Comparison of ENCODE assay signal across 1 cellular context in the genomic region with DNA sequence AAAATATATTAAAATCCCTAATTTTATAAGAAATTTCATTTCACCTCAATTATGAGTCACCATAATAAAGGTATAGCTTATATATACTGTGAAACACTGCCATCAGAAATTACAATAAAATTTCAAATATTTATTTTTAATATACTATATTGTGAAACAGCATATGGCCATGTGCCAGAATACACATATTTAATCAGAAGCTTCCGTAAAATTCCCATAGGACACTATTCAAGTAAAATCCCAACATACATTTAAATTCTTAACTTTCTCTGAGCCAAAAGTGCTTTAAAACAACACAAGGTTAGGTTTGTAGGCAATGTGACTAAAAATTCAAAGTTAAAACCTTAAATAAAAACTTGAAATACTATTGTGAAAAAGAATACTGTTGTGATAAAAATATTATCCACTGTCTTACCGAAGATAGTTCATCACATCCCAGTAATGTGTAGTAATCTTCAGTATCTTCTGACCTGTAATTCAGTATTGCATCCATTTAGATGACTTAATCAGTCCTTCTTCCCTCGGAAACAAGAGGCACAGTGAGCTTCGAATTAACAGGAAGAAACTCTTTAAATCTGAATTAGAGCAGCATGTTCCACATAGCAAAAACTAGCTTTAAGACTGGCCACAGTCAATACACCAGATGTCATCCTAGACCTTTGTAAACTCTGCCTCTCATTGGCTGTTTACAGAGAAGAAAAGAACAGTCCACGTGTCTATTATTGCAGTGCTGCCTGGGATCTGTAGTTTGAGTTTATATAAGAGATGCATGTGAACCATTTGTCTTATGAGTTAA.
TF ChIP-seq lines count a peak whose summit lies in the region.

Gene DNAJC12 (minus strand): TSS at position 670 of the 796 bp plus-strand sequence. CDS start 177 bp downstream, at position 493.

TF ChIP-seq in HepG2, 621 proteins besides CTCF, POLR2A, EP300 and RAD21 (continued from another document and continues in another):
- TF ChIP-seq TFDP2 (CRISPR knock-in tag; IDR thresholded peaks at IDR 0.05), result 0 out of 2 replicates have a peak, but pooled peaks have one; percentile 35
- TF ChIP-seq, protein P1, sequence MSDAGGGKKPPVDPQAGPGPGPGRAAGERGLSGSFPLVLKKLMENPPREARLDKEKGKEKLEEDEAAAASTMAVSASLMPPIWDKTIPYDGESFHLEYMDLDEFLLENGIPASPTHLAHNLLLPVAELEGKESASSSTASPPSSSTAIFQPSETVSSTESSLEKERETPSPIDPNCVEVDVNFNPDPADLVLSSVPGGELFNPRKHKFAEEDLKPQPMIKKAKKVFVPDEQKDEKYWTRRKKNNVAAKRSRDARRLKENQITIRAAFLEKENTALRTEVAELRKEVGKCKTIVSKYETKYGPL (CRISPR knock-in tag; IDR thresholded peaks at IDR 0.05), result no peak
- TF ChIP-seq PAF1 (CRISPR knock-in tag; IDR thresholded peaks at IDR 0.05), result no peak
- no peak for TF ChIP-seq ERF (CRISPR knock-in tag; IDR thresholded peaks at IDR 0.05)
- TF ChIP-seq THYN1 (CRISPR knock-in tag; IDR thresholded peaks at IDR 0.05; ENCODE audit: borderline replicate concordance, low read depth), result no peak
- TF ChIP-seq NR1H2 (CRISPR knock-in tag; IDR thresholded peaks at IDR 0.05; ENCODE audit: borderline replicate concordance, low read depth), result no peak
- TF ChIP-seq ZNF605 (CRISPR knock-in tag; IDR thresholded peaks at IDR 0.05), result no peak
- 0 out of 2 replicates have a peak, but pooled peaks have one; percentile 19 for TF ChIP-seq ZNF580 (CRISPR knock-in tag; IDR thresholded peaks at IDR 0.05; ENCODE audit: borderline replicate concordance, low read depth)
- TF ChIP-seq RCOR2 (CRISPR knock-in tag; IDR thresholded peaks at IDR 0.05), result peak; percentile 45; the same call in 1 of the 2 replicates
- no peak for TF ChIP-seq PRMT3 (CRISPR knock-in tag; IDR thresholded peaks at IDR 0.05; ENCODE audit: borderline replicate concordance, low read depth)
- no peak for TF ChIP-seq ZNF737 (CRISPR knock-in tag; IDR thresholded peaks at IDR 0.05; ENCODE audit: borderline replicate concordance)
- TF ChIP-seq FOXO1 (CRISPR knock-in tag; IDR thresholded peaks at IDR 0.05), result no peak
- TF ChIP-seq JUN (CRISPR knock-in tag; IDR thresholded peaks at IDR 0.05), result no peak
- peak; percentile 60; the same call in 1 of the 2 replicates for TF ChIP-seq ZSCAN9 (CRISPR knock-in tag; IDR thresholded peaks at IDR 0.05; ENCODE audit: borderline replicate concordance)
- TF ChIP-seq ZNF232 (CRISPR knock-in tag; IDR thresholded peaks at IDR 0.05; ENCODE audit: borderline replicate concordance), result no peak
- TF ChIP-seq, protein P2, sequence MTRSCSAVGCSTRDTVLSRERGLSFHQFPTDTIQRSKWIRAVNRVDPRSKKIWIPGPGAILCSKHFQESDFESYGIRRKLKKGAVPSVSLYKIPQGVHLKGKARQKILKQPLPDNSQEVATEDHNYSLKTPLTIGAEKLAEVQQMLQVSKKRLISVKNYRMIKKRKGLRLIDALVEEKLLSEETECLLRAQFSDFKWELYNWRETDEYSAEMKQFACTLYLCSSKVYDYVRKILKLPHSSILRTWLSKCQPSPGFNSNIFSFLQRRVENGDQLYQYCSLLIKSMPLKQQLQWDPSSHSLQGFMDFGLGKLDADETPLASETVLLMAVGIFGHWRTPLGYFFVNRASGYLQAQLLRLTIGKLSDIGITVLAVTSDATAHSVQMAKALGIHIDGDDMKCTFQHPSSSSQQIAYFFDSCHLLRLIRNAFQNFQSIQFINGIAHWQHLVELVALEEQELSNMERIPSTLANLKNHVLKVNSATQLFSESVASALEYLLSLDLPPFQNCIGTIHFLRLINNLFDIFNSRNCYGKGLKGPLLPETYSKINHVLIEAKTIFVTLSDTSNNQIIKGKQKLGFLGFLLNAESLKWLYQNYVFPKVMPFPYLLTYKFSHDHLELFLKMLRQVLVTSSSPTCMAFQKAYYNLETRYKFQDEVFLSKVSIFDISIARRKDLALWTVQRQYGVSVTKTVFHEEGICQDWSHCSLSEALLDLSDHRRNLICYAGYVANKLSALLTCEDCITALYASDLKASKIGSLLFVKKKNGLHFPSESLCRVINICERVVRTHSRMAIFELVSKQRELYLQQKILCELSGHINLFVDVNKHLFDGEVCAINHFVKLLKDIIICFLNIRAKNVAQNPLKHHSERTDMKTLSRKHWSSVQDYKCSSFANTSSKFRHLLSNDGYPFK (CRISPR knock-in tag; IDR thresholded peaks at IDR 0.05; ENCODE audit: borderline replicate concordance), result no peak
- TF ChIP-seq ZNF709 (CRISPR knock-in tag; IDR thresholded peaks at IDR 0.05), result no peak
- TF ChIP-seq KLF13 (CRISPR knock-in tag; IDR thresholded peaks at IDR 0.05), result no peak
- TF ChIP-seq ZNF263 (CRISPR knock-in tag; IDR thresholded peaks at IDR 0.05), result no peak
- TF ChIP-seq FOXA3 (CRISPR knock-in tag; IDR thresholded peaks at IDR 0.05), result peak; percentile 89
- TF ChIP-seq, protein P3, sequence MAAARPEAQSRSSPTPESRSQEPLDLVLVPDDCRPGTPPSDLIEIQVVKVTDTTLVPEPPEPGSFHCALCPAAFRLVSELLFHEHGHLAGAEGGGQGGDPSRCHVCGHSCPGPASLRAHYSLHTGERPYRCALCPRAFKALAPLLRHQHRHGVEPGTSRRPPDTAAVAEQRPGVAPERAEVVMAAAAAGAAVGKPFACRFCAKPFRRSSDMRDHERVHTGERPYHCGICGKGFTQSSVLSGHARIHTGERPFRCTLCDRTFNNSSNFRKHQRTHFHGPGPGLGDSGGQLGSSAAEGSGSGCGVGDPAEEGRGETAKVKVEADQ (CRISPR knock-in tag; IDR thresholded peaks at IDR 0.05; ENCODE audit: borderline replicate concordance), result no peak
- TF ChIP-seq STAG1 (CRISPR knock-in tag; IDR thresholded peaks at IDR 0.05), result peak; percentile 14; the same call in 1 of the 2 replicates
- no peak for TF ChIP-seq ZNF274 (CRISPR knock-in tag; IDR thresholded peaks at IDR 0.05)
- TF ChIP-seq ZNF296 (CRISPR knock-in tag; conservative IDR thresholded peaks at IDR 0.05), result no peak
- TF ChIP-seq ZBED4 (CRISPR knock-in tag; IDR thresholded peaks at IDR 0.05; ENCODE audit: borderline replicate concordance), result peak; percentile 45; the same call in 1 of the 2 replicates
- no peak for TF ChIP-seq ZMAT5 (CRISPR knock-in tag; IDR thresholded peaks at IDR 0.05; ENCODE audit: borderline replicate concordance, low read depth)
- no peak for TF ChIP-seq BCL3 (CRISPR knock-in tag; IDR thresholded peaks at IDR 0.05)
- TF ChIP-seq ZNF790 (CRISPR knock-in tag; IDR thresholded peaks at IDR 0.05; ENCODE audit: borderline replicate concordance), result no peak
- TF ChIP-seq ARHGAP35 (CRISPR knock-in tag; IDR thresholded peaks at IDR 0.05; ENCODE audit: borderline replicate concordance), result no peak
- peak; percentile 34 for TF ChIP-seq ASH2L (IDR thresholded peaks at IDR 0.05; ENCODE audit: insufficient read length, low read depth, low read length)
- TF ChIP-seq DR1 (CRISPR knock-in tag; IDR thresholded peaks at IDR 0.05), result no peak
- peak; percentile 69 for TF ChIP-seq NFYB (CRISPR knock-in tag; IDR thresholded peaks at IDR 0.05)
- TF ChIP-seq, protein P4, sequence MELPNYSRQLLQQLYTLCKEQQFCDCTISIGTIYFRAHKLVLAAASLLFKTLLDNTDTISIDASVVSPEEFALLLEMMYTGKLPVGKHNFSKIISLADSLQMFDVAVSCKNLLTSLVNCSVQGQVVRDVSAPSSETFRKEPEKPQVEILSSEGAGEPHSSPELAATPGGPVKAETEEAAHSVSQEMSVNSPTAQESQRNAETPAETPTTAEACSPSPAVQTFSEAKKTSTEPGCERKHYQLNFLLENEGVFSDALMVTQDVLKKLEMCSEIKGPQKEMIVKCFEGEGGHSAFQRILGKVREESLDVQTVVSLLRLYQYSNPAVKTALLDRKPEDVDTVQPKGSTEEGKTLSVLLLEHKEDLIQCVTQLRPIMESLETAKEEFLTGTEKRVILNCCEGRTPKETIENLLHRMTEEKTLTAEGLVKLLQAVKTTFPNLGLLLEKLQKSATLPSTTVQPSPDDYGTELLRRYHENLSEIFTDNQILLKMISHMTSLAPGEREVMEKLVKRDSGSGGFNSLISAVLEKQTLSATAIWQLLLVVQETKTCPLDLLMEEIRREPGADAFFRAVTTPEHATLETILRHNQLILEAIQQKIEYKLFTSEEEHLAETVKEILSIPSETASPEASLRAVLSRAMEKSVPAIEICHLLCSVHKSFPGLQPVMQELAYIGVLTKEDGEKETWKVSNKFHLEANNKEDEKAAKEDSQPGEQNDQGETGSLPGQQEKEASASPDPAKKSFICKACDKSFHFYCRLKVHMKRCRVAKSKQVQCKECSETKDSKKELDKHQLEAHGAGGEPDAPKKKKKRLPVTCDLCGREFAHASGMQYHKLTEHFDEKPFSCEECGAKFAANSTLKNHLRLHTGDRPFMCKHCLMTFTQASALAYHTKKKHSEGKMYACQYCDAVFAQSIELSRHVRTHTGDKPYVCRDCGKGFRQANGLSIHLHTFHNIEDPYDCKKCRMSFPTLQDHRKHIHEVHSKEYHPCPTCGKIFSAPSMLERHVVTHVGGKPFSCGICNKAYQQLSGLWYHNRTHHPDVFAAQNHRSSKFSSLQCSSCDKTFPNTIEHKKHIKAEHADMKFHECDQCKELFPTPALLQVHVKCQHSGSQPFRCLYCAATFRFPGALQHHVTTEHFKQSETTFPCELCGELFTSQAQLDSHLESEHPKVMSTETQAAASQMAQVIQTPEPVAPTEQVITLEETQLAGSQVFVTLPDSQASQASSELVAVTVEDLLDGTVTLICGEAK (IDR thresholded peaks at IDR 0.05), result no peak
- TF ChIP-seq, protein P4 (CRISPR knock-in tag; IDR thresholded peaks at IDR 0.05), result no peak
